Comparison of ENCODE assay signal across 32 cellular contexts in the genomic region with DNA sequence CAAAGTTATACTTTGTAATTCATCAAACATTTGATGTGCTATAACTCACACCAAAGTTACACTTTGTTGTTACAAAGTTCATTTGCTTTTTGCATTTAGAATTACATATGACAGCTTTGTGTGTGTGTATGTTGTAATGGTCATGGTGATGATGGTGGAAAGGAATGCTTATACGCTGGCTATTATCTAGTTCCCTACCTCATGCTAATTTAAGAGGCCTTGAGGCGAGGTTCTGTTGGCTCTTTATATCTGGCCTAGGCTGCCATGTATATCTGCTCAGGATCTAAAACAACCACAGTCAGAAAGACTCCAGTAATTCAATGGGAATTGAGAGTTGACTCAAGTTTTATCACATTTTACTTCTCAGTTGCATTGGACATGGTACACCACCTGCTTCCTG.
"Had no signal": no experiment of that assay in that cellular context is flagged by ENCODE, and none has a peak within 500 bp of the region (broad histone marks: within the 10 kb centered on the region; RNA-seq: fewer than 3 reads in every experiment).

No MANE protein-coding gene starts in this region.

- H3K9me3 Mint-ChIP-seq: activated CD4-positive, alpha-beta T cell treated with anti-CD3 and anti-CD28 coated beads, Interleukin-2, amount 10 ng/mL, durations not matched to agents 7 days and 5 days; activated CD8-positive, alpha-beta T cell treated with anti-CD3 and anti-CD28 coated beads for 36 hours; activated naive CD4-positive, alpha-beta T cell treated with anti-CD3 and anti-CD28 coated beads, Interleukin-2, amount 10 ng/mL, durations not matched to agents 7 days and 5 days; activated naive CD8-positive, alpha-beta T cell treated with anti-CD3 and anti-CD28 coated beads, Interleukin-2, amount 50 U/mL, for 24 hours; memory B cell; T-cell; T-helper 2 cell treated with Interferon-gamma antibody and Interleukin-4, amounts not matched to agents 5 μg/mL and 100 μg/mL, for 36 hours had no signal

- H3K4me3 ChIP-seq: esophagus muscularis mucosa, gastroesophageal sphincter, mucosa of descending colon, spleen, thoracic aorta, upper lobe of left lung had no signal

- ATAC-seq: activated CD8-positive, alpha-beta memory T cell treated with anti-CD3 and anti-CD28 coated beads, Interleukin-2, amount 10 ng/mL, durations not matched to agents 7 days and 5 days; activated CD8-positive, alpha-beta T cell treated with anti-CD3 and anti-CD28 coated beads for 36 hours; activated naive CD8-positive, alpha-beta T cell treated with anti-CD3 and anti-CD28 coated beads, Interleukin-2, amount 50 U/mL, for 24 hours; gastroesophageal sphincter; left cardiac atrium; mucosa of descending colon; T-cell had no signal

- H3K27ac ChIP-seq: esophagus muscularis mucosa, gastroesophageal sphincter, spleen, thoracic aorta, upper lobe of left lung, WERI-Rb-1 had no signal

- H3K4me3 Mint-ChIP-seq: activated CD4-positive, alpha-beta T cell treated with anti-CD3 and anti-CD28 coated beads, Interleukin-2, amount 10 ng/mL, durations not matched to agents 7 days and 5 days; activated CD8-positive, alpha-beta memory T cell treated with anti-CD3 and anti-CD28 coated beads, Interleukin-2, amount 10 ng/mL, durations not matched to agents 7 days and 5 days; activated CD8-positive, alpha-beta T cell treated with anti-CD3 and anti-CD28 coated beads for 36 hours; activated naive CD4-positive, alpha-beta T cell treated with anti-CD3 and anti-CD28 coated beads, Interleukin-2, amount 10 ng/mL, durations not matched to agents 7 days and 5 days; activated naive CD8-positive, alpha-beta T cell treated with anti-CD3 and anti-CD28 coated beads, Interleukin-2, amount 50 U/mL, for 24 hours; brain; memory B cell; nephron progenitor cell; T-cell; T-helper 2 cell treated with Interferon-gamma antibody and Interleukin-4, amounts not matched to agents 5 μg/mL and 100 μg/mL, for 36 hours had no signal

- H3K27me3 ChIP-seq: esophagus muscularis mucosa, gastroesophageal sphincter, spleen, upper lobe of left lung had no signal

- H3K36me3 Mint-ChIP-seq: activated CD8-positive, alpha-beta memory T cell treated with anti-CD3 and anti-CD28 coated beads, Interleukin-2, amount 10 ng/mL, durations not matched to agents 7 days and 5 days; activated naive CD4-positive, alpha-beta T cell treated with anti-CD3 and anti-CD28 coated beads, Interleukin-2, amount 10 ng/mL, durations not matched to agents 7 days and 5 days; brain; memory B cell; T-cell had no signal

- H3K36me3 ChIP-seq: esophagus muscularis mucosa, gastroesophageal sphincter, spleen, thoracic aorta, upper lobe of left lung, WERI-Rb-1 had no signal

- H3K9me3 ChIP-seq: esophagus muscularis mucosa, gastroesophageal sphincter, mucosa of descending colon, spleen, thoracic aorta, upper lobe of left lung had no signal

- H3K27ac Mint-ChIP-seq: activated CD4-positive, alpha-beta T cell treated with anti-CD3 and anti-CD28 coated beads, Interleukin-2, amount 10 ng/mL, durations not matched to agents 7 days and 5 days; activated CD8-positive, alpha-beta memory T cell treated with anti-CD3 and anti-CD28 coated beads, Interleukin-2, amount 10 ng/mL, durations not matched to agents 7 days and 5 days; activated CD8-positive, alpha-beta T cell treated with anti-CD3 and anti-CD28 coated beads for 36 hours; activated naive CD4-positive, alpha-beta T cell treated with anti-CD3 and anti-CD28 coated beads, Interleukin-2, amount 10 ng/mL, durations not matched to agents 7 days and 5 days; activated naive CD8-positive, alpha-beta T cell treated with anti-CD3 and anti-CD28 coated beads, Interleukin-2, amount 50 U/mL, for 24 hours; brain; memory B cell; nephron progenitor cell; T-cell; T-helper 2 cell treated with Interferon-gamma antibody and Interleukin-4, amounts not matched to agents 5 μg/mL and 100 μg/mL, for 36 hours had no signal

- H3K4me1 ChIP-seq: esophagus muscularis mucosa, gastroesophageal sphincter, spleen, upper lobe of left lung had no signal

- H3K4me1 Mint-ChIP-seq: activated CD4-positive, alpha-beta T cell treated with anti-CD3 and anti-CD28 coated beads, Interleukin-2, amount 10 ng/mL, durations not matched to agents 7 days and 5 days; activated CD8-positive, alpha-beta memory T cell treated with anti-CD3 and anti-CD28 coated beads, Interleukin-2, amount 10 ng/mL, durations not matched to agents 7 days and 5 days; activated naive CD4-positive, alpha-beta T cell treated with anti-CD3 and anti-CD28 coated beads, Interleukin-2, amount 10 ng/mL, durations not matched to agents 7 days and 5 days; activated naive CD8-positive, alpha-beta T cell treated with anti-CD3 and anti-CD28 coated beads, Interleukin-2, amount 50 U/mL, for 24 hours; memory B cell; T-cell had no signal

- DNase-seq: activated CD4-positive, alpha-beta T cell treated with anti-CD3 and anti-CD28 coated beads, Interleukin-2, amount 10 ng/mL, durations not matched to agents 7 days and 5 days; activated CD4-positive, CD25-positive, alpha-beta regulatory T cell treated with anti-CD3 and anti-CD28 coated beads, Interleukin-2, amount 50 U/mL, for 72 hours; activated CD8-positive, alpha-beta memory T cell treated with anti-CD3 and anti-CD28 coated beads, Interleukin-2, amount 10 ng/mL, durations not matched to agents 7 days and 5 days; activated CD8-positive, alpha-beta T cell treated with anti-CD3 and anti-CD28 coated beads for 36 hours; activated effector memory CD4-positive, alpha-beta T cell treated with anti-CD3 and anti-CD28 coated beads, Interleukin-2, amount 50 U/mL, for 16 hours; activated naive CD4-positive, alpha-beta T cell treated with anti-CD3 and anti-CD28 coated beads, Interleukin-2, amount 10 ng/mL, durations not matched to agents 7 days and 5 days; activated naive CD8-positive, alpha-beta T cell treated with anti-CD3 and anti-CD28 coated beads, Interleukin-2, amount 50 U/mL, for 24 hours; activated T-cell treated with anti-CD3 and anti-CD28 coated beads for 4 hours; aorta; central memory CD4-positive, alpha-beta T cell; dermis blood vessel endothelial cell; effector CD8-positive, alpha-beta T cell; head of caudate nucleus; hypothalamus; left cardiac atrium; mucosa of descending colon; nephron progenitor cell; occipital lobe; posterior cingulate gyrus; retina; spleen; stimulated activated CD4-positive, alpha-beta T cell treated with anti-CD3 and anti-CD28 coated beads, Interleukin-4, amount 100 ng/mL, for 1 hour; stimulated activated naive CD4-positive, alpha-beta T cell; T-cell; upper lobe of left lung; WERI-Rb-1 had no signal

- H3K27me3 Mint-ChIP-seq: activated CD4-positive, alpha-beta T cell treated with anti-CD3 and anti-CD28 coated beads, Interleukin-2, amount 10 ng/mL, durations not matched to agents 7 days and 5 days; activated CD8-positive, alpha-beta memory T cell treated with anti-CD3 and anti-CD28 coated beads, Interleukin-2, amount 10 ng/mL, durations not matched to agents 7 days and 5 days; activated CD8-positive, alpha-beta T cell treated with anti-CD3 and anti-CD28 coated beads for 36 hours; activated naive CD4-positive, alpha-beta T cell treated with anti-CD3 and anti-CD28 coated beads, Interleukin-2, amount 10 ng/mL, durations not matched to agents 7 days and 5 days; brain; memory B cell had no signal
